Comparison of ENCODE assay signal across 7 cellular contexts in genomic region chr2:28148566-28148965, GRCh38.
"Had no signal": no experiment of that assay in that cellular context is flagged by ENCODE, and none has a peak within 500 bp of the region (broad histone marks: within the 10 kb centered on the region; RNA-seq: fewer than 3 reads in every experiment).

No MANE protein-coding gene starts in this region.

- H3K36me3 ChIP-seq: HAP-1 had no signal

- H3K4me1 Mint-ChIP-seq: IgD-negative memory B cell had no signal

- H3K4me1 ChIP-seq: HAP-1 had no signal

- DNase-seq: GM23248, GOT3, H7, KBM-7 had no signal

- ATAC-seq: HCT116 had no signal

- H3K4me3 ChIP-seq: GM23248, HAP-1 had no signal

- H3K4me3 Mint-ChIP-seq: IgD-negative memory B cell had no signal

- H3K27me3 Mint-ChIP-seq: IgD-negative memory B cell had no signal

- H3K27ac Mint-ChIP-seq: IgD-negative memory B cell had no signal

- H3K27ac ChIP-seq: GM23248 had no signal

- H3K9me3 ChIP-seq: HAP-1 had no signal
